8 cellular contexts compared by ENCODE assay signal in genomic region chr6:57419336-57419735, GRCh38.
A peak's percentile ranks its signal among the peaks of the same experiment; 100 is the strongest.
DNase-seq lines count a peak whose midpoint lies in the region; TF ChIP-seq lines count a peak whose summit lies in the region.
"Not testable (repeated sequence)": the region's sequence is repeated elsewhere in the genome, so short reads cannot be mapped to it uniquely, and the experiment has no call there.

No MANE protein-coding gene starts in this region.

- TF ChIP-seq POLR2A in stomach (IDR thresholded peaks at IDR 0.05) = not testable (repeated sequence)

- H3K9me3 Mint-ChIP-seq in activated naive CD4-positive, alpha-beta T cell treated with anti-CD3 and anti-CD28 coated beads for 36 hours = not testable (repeated sequence)

- not testable (repeated sequence) for H3K4me2 ChIP-seq in mammary epithelial cell (ENCODE audit: insufficient read depth, low read depth, low read length)

- not testable (repeated sequence) for H3K4me1 Mint-ChIP-seq in activated naive CD4-positive, alpha-beta T cell treated with anti-CD3 and anti-CD28 coated beads for 36 hours (ENCODE audit: low read depth)

- not testable (repeated sequence) for H3K27me3 Mint-ChIP-seq in activated naive CD4-positive, alpha-beta T cell treated with anti-CD3 and anti-CD28 coated beads for 36 hours (ENCODE audit: low read depth)

- not testable (repeated sequence) for H3K4me1 ChIP-seq in mammary epithelial cell (ENCODE audit: insufficient read depth, low read length); stomach

- peaks cover 13% of the 10 kb centered on the region for H3K79me2 ChIP-seq in mammary epithelial cell (ENCODE audit: insufficient read depth, low read length)

- dilution Hi-C loops in mammary epithelial cell (cut with HindIII; ENCODE audit: low sequenced_read_pairs) = not testable (repeated sequence)

- TF ChIP-seq CTCF in mammary epithelial cell (conservative IDR thresholded peaks at IDR 0.05 in 1 of 2, IDR thresholded peaks at IDR 0.05 in 1 of 2; ENCODE audit: extremely low read depth in 1 of 2, insufficient read depth in 1 of 2, low read depth in 1 of 2, low read length in 2 of 2); fibroblast of pulmonary artery (IDR thresholded peaks at IDR 0.05; ENCODE audit: low read length, missing control alignments); stomach (IDR thresholded peaks at IDR 0.05): not testable (repeated sequence)

- peak overlapping the region; percentile 4 for H3K27ac Mint-ChIP-seq in activated naive CD4-positive, alpha-beta T cell treated with anti-CD3 and anti-CD28 coated beads for 36 hours

- intact Hi-C loops in activated naive CD4-positive, alpha-beta T cell treated with anti-CD3 and anti-CD28 coated beads for 36 hours (cut with micrococcal nuclease); mammary epithelial cell (cut with micrococcal nuclease); stomach (cut with DNase I; ENCODE audit: low total_unique reads): not testable (repeated sequence)

- H3K27me3 ChIP-seq in mammary epithelial cell (ENCODE audit: insufficient read depth, low read length); stomach: not testable (repeated sequence)

- H3K9me3 ChIP-seq in mammary epithelial cell (replicated peaks; ENCODE audit: insufficient read depth, low read length); stomach: not testable (repeated sequence)

- not testable (repeated sequence) for BruUV-seq in mammary epithelial cell (replicated peaks; lab: Mats Ljungman, UMichigan)

- not testable (repeated sequence) for TF ChIP-seq EP300 in stomach (IDR thresholded peaks at IDR 0.05)

- H3K27ac ChIP-seq in mammary epithelial cell (ENCODE audit: insufficient read depth, low read depth, low read length); stomach: not testable (repeated sequence)

- in situ Hi-C loops in G401 (cut with HindIII; ENCODE audit: low sequenced_read_pairs); mammary epithelial cell (cut with MboI; ENCODE audit: low sequenced_read_pairs in 2 of 2): not testable (repeated sequence)

- H3K36me3 Mint-ChIP-seq in activated naive CD4-positive, alpha-beta T cell treated with anti-CD3 and anti-CD28 coated beads for 36 hours (ENCODE audit: low read depth) = peaks cover 23% of the 10 kb centered on the region

- H3K9ac ChIP-seq in mammary epithelial cell (ENCODE audit: insufficient read depth, low read length) = not testable (repeated sequence)

- not testable (repeated sequence) for H3K36me3 ChIP-seq in mammary epithelial cell (ENCODE audit: insufficient read depth, low read length); stomach

- CTCF ChIA-PET in activated naive CD4-positive, alpha-beta T cell treated with anti-CD3 and anti-CD28 coated beads for 36 hours (lab: Charles Lee); mammary epithelial cell (lab: Charles Lee; ENCODE audit: low non-redundant PET): not testable (repeated sequence)

- not testable (repeated sequence) for H2AFZ ChIP-seq in mammary epithelial cell (ENCODE audit: low read depth, low read length)

- H4K20me1 ChIP-seq in mammary epithelial cell (ENCODE audit: insufficient read depth, low read length) = not testable (repeated sequence)

- H3K4me3 Mint-ChIP-seq in activated naive CD4-positive, alpha-beta T cell treated with anti-CD3 and anti-CD28 coated beads for 36 hours = not testable (repeated sequence)

- not testable (repeated sequence) for H3K4me3 ChIP-seq in mammary epithelial cell (replicated peaks in 1 of 3; ENCODE audit: insufficient read depth in 1 of 3, low read depth in 2 of 3, low read length in 3 of 3); fibroblast of pulmonary artery (replicated peaks; ENCODE audit: low read depth, low read length); stomach

- DNase-seq in G401 (ENCODE audit: low spot score) (peak; percentile 21), M059J (ENCODE audit: low read depth) (peak; percentile 61), NCI-H69 (lab: John Stamatoyannopoulos, UW) (peak; percentile 24), mammary epithelial cell (peak; percentile 11), fibroblast of pulmonary artery (ENCODE audit: low read depth) (peak; percentile 10), lung microvascular endothelial cell (ENCODE audit: low read depth in 2 of 2) (peak; percentile 9 to 28), stomach (peak; percentile 34)
- DNase-seq in activated naive CD4-positive, alpha-beta T cell treated with anti-CD3 and anti-CD28 coated beads for 36 hours = not testable (repeated sequence)
